ENCODE assay signal across 9 cellular contexts in the genomic region with DNA sequence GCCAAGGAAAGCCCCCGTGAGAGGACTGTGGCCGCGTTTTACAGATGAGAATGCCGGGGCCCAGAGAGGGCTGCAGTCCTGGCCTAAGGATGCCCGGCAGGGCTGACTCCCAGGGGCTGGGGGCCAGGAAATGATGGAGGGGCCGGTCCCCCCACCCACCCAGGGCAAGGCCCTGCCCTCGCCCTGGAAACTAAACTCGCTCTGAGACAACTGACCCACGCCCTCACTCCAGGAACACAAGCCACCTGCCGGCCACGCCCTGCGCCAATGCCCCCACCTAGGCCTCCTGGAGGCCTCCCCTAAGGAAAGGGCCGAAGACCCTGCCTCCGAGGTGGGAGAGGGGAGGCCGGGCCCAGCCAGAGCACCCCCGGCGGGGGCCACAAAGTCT. TPM values are rescaled to one million over a fixed set of nuclear protein-coding genes. Genes with fewer than 3 reads are reported as not detected.
DNase-seq lines count a peak whose midpoint lies in the region; ATAC-seq and TF ChIP-seq lines count a peak whose summit lies in the region.
"Had no signal": no experiment of that assay in that cellular context is flagged by ENCODE, and none has a peak within 500 bp of the region (broad histone marks: within the 10 kb centered on the region; RNA-seq: fewer than 3 reads in every experiment).

No MANE protein-coding gene starts in this region.

- H3K9me3 ChIP-seq in HEK293 (ENCODE audit: control insufficient read depth, insufficient read depth, low read depth, low read length): no peaks in the 10 kb centered on the region

- H3K27ac ChIP-seq in HEK293 (ENCODE audit: extremely low read depth, low read depth, low read length): no peak overlapping the region; the same call in 1 of the 2 replicates
- peak overlapping the region; percentile 94 for H3K27ac ChIP-seq in adipose tissue (ENCODE audit: low read depth, low read length)
- peak overlapping the region; percentile 98 for H3K27ac ChIP-seq in layer of hippocampus (ENCODE audit: low read depth, low read length)

- WGBS in adipose tissue, 3 donors: 43 to 67% (median 45%) methylated on average over 15 to 17 of the region's 17 CpGs

- H3K27ac Mint-ChIP-seq in stimulated activated naive CD8-positive, alpha-beta T cell treated with anti-CD3 and anti-CD28 coated beads, Interleukin-15, Interleukin-2, amounts not matched to agents 100 ng/mL and 50 ng/mL, for 24 hours: peak overlapping the region; percentile 89

- TF ChIP-seq CTCF in HEK293 (tag by site-specific recombination; IDR thresholded peaks at IDR 0.05) (no peak), foreskin fibroblast (IDR thresholded peaks at IDR 0.05; ENCODE audit: low read depth, low read length) (no peak)

- no peak for ATAC-seq in GM21737 (IDR thresholded peaks at IDR 0.05; ENCODE audit: unreplicated experiment)

- no peaks in the 10 kb centered on the region for H3K9me3 Mint-ChIP-seq in stimulated activated naive CD8-positive, alpha-beta T cell treated with anti-CD3 and anti-CD28 coated beads, Interleukin-15, Interleukin-2, amounts not matched to agents 100 ng/mL and 50 ng/mL, for 24 hours

- H3K27me3 ChIP-seq in layer of hippocampus (ENCODE audit: control insufficient read depth, insufficient read depth, low read length): no peaks in the 10 kb centered on the region

- no peak overlapping the region for H3K4me3 Mint-ChIP-seq in stimulated activated naive CD8-positive, alpha-beta T cell treated with anti-CD3 and anti-CD28 coated beads, Interleukin-15, Interleukin-2, amounts not matched to agents 100 ng/mL and 50 ng/mL, for 24 hours

- CTCF ChIA-PET in HEK293 (lab: Yijun Ruan, JAX): no interaction called here

- no peak overlapping the region for H3K4me3 ChIP-seq in HEK293 (ENCODE audit: low read depth, low read length)
- H3K4me3 ChIP-seq in foreskin fibroblast (ENCODE audit: low read depth in 1 of 2, low read length in 2 of 2): peak overlapping the region in 1 of 2 donors; percentile 11

- H3K27me3 Mint-ChIP-seq in stimulated activated naive CD8-positive, alpha-beta T cell treated with anti-CD3 and anti-CD28 coated beads, Interleukin-15, Interleukin-2, amounts not matched to agents 100 ng/mL and 50 ng/mL, for 24 hours: no peaks in the 10 kb centered on the region

- H3K4me1 ChIP-seq in HEK293 (ENCODE audit: control insufficient read depth, insufficient read depth, low read length): 0 out of 2 replicates have a peak, but pooled peaks cover 4% of the 10 kb centered on the region

- H3K4me1 Mint-ChIP-seq in stimulated activated naive CD8-positive, alpha-beta T cell treated with anti-CD3 and anti-CD28 coated beads, Interleukin-15, Interleukin-2, amounts not matched to agents 100 ng/mL and 50 ng/mL, for 24 hours (ENCODE audit: low read depth): peaks cover 70% of the 10 kb centered on the region

- POLR2A ChIA-PET in HEK293 (lab: Yijun Ruan, JAX): interaction anchor here (2.2 kb wide), 1 partner anchor 74 kb away, joined by 8 read pairs; a partner anchor contains a TSS

- H3K36me3 ChIP-seq in HEK293 (ENCODE audit: control insufficient read depth in 2 of 2, insufficient read depth in 1 of 2, low read length in 2 of 2): peaks cover 5 to 35% of the 10 kb centered on the region in 2 experiments; a peak in 2 of 3 replicates

- peaks cover 20% of the 10 kb centered on the region for H3K36me3 Mint-ChIP-seq in stimulated activated naive CD8-positive, alpha-beta T cell treated with anti-CD3 and anti-CD28 coated beads, Interleukin-15, Interleukin-2, amounts not matched to agents 100 ng/mL and 50 ng/mL, for 24 hours (ENCODE audit: low read depth)

- no peak for DNase-seq in NK-92 treated with Interleukin-12 subunit alpha and Interleukin-12 subunit beta, amount 100 ng/mL, for 24 hours (lab: John Stamatoyannopoulos, UW)
- DNase-seq in NCI-H1694 treated with DMSO at 0.1 percent for 48 hours (lab: John Stamatoyannopoulos, UW) (no peak), foreskin fibroblast (no peak)
- DNase-seq: NCI-H524 treated with DMSO at 0.1 percent for 48 hours had no signal

TF ChIP-seq in HEK293, 187 proteins besides CTCF, POLR2A, EP300 and RAD21:
- TF ChIP-seq KLF8 (tag by site-specific recombination; IDR thresholded peaks at IDR 0.05) (0 out of 2 replicates have a peak, but pooled peaks have one; percentile 6), ZNF843 (tag by site-specific recombination; IDR thresholded peaks at IDR 0.05) (no peak), ZNF791 (tag by site-specific recombination; IDR thresholded peaks at IDR 0.05) (no peak), KLF7 (tag by site-specific recombination; IDR thresholded peaks at IDR 0.05; ENCODE audit: borderline replicate concordance) (peak; percentile 39; the same call in 1 of the 2 replicates)
- TF ChIP-seq, protein P1, sequence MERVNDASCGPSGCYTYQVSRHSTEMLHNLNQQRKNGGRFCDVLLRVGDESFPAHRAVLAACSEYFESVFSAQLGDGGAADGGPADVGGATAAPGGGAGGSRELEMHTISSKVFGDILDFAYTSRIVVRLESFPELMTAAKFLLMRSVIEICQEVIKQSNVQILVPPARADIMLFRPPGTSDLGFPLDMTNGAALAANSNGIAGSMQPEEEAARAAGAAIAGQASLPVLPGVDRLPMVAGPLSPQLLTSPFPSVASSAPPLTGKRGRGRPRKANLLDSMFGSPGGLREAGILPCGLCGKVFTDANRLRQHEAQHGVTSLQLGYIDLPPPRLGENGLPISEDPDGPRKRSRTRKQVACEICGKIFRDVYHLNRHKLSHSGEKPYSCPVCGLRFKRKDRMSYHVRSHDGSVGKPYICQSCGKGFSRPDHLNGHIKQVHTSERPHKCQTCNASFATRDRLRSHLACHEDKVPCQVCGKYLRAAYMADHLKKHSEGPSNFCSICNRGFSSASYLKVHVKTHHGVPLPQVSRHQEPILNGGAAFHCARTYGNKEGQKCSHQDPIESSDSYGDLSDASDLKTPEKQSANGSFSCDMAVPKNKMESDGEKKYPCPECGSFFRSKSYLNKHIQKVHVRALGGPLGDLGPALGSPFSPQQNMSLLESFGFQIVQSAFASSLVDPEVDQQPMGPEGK (tag by site-specific recombination; IDR thresholded peaks at IDR 0.05): peak; percentile 32; the same call in 1 of the 2 replicates
- TF ChIP-seq, protein P2, sequence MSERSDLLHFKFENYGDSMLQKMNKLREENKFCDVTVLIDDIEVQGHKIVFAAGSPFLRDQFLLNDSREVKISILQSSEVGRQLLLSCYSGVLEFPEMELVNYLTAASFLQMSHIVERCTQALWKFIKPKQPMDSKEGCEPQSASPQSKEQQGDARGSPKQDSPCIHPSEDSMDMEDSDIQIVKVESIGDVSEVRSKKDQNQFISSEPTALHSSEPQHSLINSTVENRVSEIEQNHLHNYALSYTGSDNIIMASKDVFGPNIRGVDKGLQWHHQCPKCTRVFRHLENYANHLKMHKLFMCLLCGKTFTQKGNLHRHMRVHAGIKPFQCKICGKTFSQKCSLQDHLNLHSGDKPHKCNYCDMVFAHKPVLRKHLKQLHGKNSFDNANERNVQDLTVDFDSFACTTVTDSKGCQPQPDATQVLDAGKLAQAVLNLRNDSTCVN (tag by site-specific recombination; optimal IDR thresholded peaks at IDR 0.05): no peak

RNA-seq across cellular contexts. Expression of a gene that starts 7.2 kb away (rescaled TPM):
- 10 to 100 TPM in 2 of 3 donors, 1 to 10 TPM in 1; 7.4 to 21.9 (median 10.8) TPM for polyA plus RNA-seq in adipose tissue

RNA-seq across cellular contexts. Expression of a gene that starts 52.0 kb away (rescaled TPM):
- 10 to 100 TPM in 2 of 3 donors, 1 to 10 TPM in 1; 9.0 to 13.3 (median 10.9) TPM for polyA plus RNA-seq in adipose tissue
